Comparison of ENCODE assay signal across 21 cellular contexts in the genomic region with DNA sequence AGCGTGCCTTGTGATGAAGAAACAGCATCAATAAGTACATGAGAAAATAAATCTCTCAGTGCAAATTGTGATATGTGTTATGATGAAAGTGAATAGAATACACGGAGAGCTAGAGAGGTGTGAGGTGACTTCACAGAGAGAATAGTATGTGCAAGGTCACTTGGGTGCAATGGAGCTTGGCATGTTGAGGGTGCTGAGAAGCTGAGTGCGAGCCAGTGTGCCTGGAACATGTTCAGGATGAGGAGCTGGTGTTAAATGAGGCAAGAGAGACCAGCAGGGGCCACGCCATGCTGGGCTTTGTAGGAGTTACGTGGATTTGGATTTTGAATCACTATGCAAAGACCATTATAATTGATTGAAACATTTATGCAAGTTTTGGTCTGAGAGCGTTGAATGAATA.
"Had no signal": no experiment of that assay in that cellular context is flagged by ENCODE, and none has a peak within 500 bp of the region (broad histone marks: within the 10 kb centered on the region; RNA-seq: fewer than 3 reads in every experiment).

No MANE protein-coding gene starts in this region.

- H3K4me1 ChIP-seq: left lung, lower lobe of right lung, pancreas, stomach, tibial artery had no signal

- ATAC-seq: left lung, lower lobe of right lung, natural killer cell, pancreas, sciatic nerve had no signal

- H3K36me3 ChIP-seq: left lung, lower lobe of right lung, neutrophil, pancreas, stomach, tibial artery had no signal

- H3K9me3 Mint-ChIP-seq: natural killer cell, type B pancreatic cell had no signal

- H3K4me3 Mint-ChIP-seq: natural killer cell, type B pancreatic cell had no signal

- H3K4me1 Mint-ChIP-seq: natural killer cell had no signal

- H3K4me3 ChIP-seq: dorsolateral prefrontal cortex, left lung, lower lobe of right lung, pancreas, smooth muscle cell, stomach, tibial artery had no signal

- H3K27ac ChIP-seq: left lung, lower lobe of right lung, neutrophil, pancreas, stomach, tibial artery had no signal

- H3K27ac Mint-ChIP-seq: natural killer cell, type B pancreatic cell had no signal

- H3K27me3 ChIP-seq: dorsolateral prefrontal cortex, left lung, neutrophil, pancreas, stomach, tibial artery had no signal

- H3K36me3 Mint-ChIP-seq: natural killer cell, type B pancreatic cell had no signal

- DNase-seq: dorsolateral prefrontal cortex; effector CD4-positive, alpha-beta T cell; head of caudate nucleus; hippocampal formation; left cardiac atrium; left lung; lower lobe of right lung; natural killer cell; pancreas; retina; stimulated activated CD4-positive, alpha-beta T cell treated with anti-CD3 and anti-CD28 coated beads, Interleukin-12 subunit alpha, Interleukin-12 subunit beta, amount 100 ng/mL, for 4 hours; stimulated activated CD4-positive, alpha-beta T cell treated with anti-CD3 and anti-CD28 coated beads, Interleukin-1b, Interleukin-23, amount 100 ng/mL, for 48 hours; stimulated activated CD4-positive, alpha-beta T cell treated with anti-CD3 and anti-CD28 coated beads, Interleukin-4, amount 100 ng/mL, for 1 hour; stimulated activated CD8-positive, alpha-beta memory T cell treated with anti-CD3 and anti-CD28 coated beads, Interleukin-4, amount 100 ng/mL, for 48 hours; stimulated activated naive CD4-positive, alpha-beta T cell treated with Interleukin-2 at 50 U/mL for 16 hours; stomach; tibial artery had no signal

- H3K4me2 ChIP-seq: smooth muscle cell had no signal

- H3K27me3 Mint-ChIP-seq: type B pancreatic cell had no signal

- H3K9me3 ChIP-seq: left lung, lower lobe of right lung, neutrophil, pancreas, stomach, tibial artery had no signal
